In genomic region chr14:57291692-57292647, GRCh38 we compare ENCODE assay signal across 15 cellular contexts. TPM values are rescaled to one million over a fixed set of nuclear protein-coding genes. Genes with fewer than 3 reads are reported as not detected.
DNase-seq lines count a peak whose midpoint lies in the region; ATAC-seq and TF ChIP-seq lines count a peak whose summit lies in the region.
"Had no signal": no experiment of that assay in that cellular context is flagged by ENCODE, and none has a peak within 500 bp of the region (broad histone marks: within the 10 kb centered on the region; RNA-seq: fewer than 3 reads in every experiment).

No MANE protein-coding gene starts in this region.

- no peaks in the 10 kb centered on the region for H3K9me2 ChIP-seq in GM23338 (ENCODE audit: insufficient read depth)

- no peaks in the 10 kb centered on the region for H3K9me3 ChIP-seq in iPS-18a (ENCODE audit: control insufficient read depth, low read depth, low read length)
- H3K9me3 ChIP-seq in neuronal stem cell (replicated peaks in 1 of 2; ENCODE audit: control insufficient read depth in 2 of 2, insufficient read depth in 1 of 2, low read depth in 1 of 2, low read length in 2 of 2), result no peaks in the 10 kb centered on the region

- H3K27me3 Mint-ChIP-seq in GM23338 (ENCODE audit: insufficient read depth, low read depth, poor library complexity), result no peaks in the 10 kb centered on the region
- H3K27me3 Mint-ChIP-seq: B cell had no signal

- H2BK12ac ChIP-seq in neuronal stem cell (ENCODE audit: low read length), result no peak overlapping the region

- H3K4me3 ChIP-seq in GM23338, result no peak overlapping the region
- no peak overlapping the region for H3K4me3 ChIP-seq in iPS-18a (ENCODE audit: low read length)
- no peak overlapping the region for H3K4me3 ChIP-seq in neuronal stem cell (ENCODE audit: low read length in 2 of 2)
- H3K4me3 ChIP-seq: K562 had no signal

- no peak; the same call in 2 of the 3 replicates for ATAC-seq in GM23338
- no peak for ATAC-seq in HG03460 (IDR thresholded peaks at IDR 0.05; ENCODE audit: unreplicated experiment)
- no peak for ATAC-seq in GM21515 (IDR thresholded peaks at IDR 0.05; ENCODE audit: unreplicated experiment)
- ATAC-seq: K562, Right ventricle myocardium inferior had no signal

- no peak overlapping the region for H3K18ac ChIP-seq in neuronal stem cell (ENCODE audit: low read length)

- H3K4me2 ChIP-seq in GM23338, result no peak overlapping the region
- H3K4me2 ChIP-seq in neuronal stem cell (ENCODE audit: insufficient read depth, low read length, poor library complexity, severe bottlenecking), result no peak overlapping the region

- peaks cover 6% of the 10 kb centered on the region; the same call in 2 of the 3 replicates for H3K4me1 Mint-ChIP-seq in GM23338
- H3K4me1 Mint-ChIP-seq: B cell had no signal

- peak overlapping the region; percentile 7; the same call in 1 of the 2 replicates for H3K27ac ChIP-seq in GM23338 (ENCODE audit: low read depth)
- H3K27ac ChIP-seq in iPS-18a (ENCODE audit: low read length), result peak overlapping the region; percentile 30
- peak overlapping the region; percentile 26 for H3K27ac ChIP-seq in neuronal stem cell (replicated peaks; ENCODE audit: low read length)

- H3K79me1 ChIP-seq in neuronal stem cell (ENCODE audit: low read depth, low read length), result no peaks in the 10 kb centered on the region

- H4K8ac ChIP-seq in neuronal stem cell (ENCODE audit: low read depth, low read length), result no peak overlapping the region

- no CpG with 5 or more reads among the region's 6 CpGs for WGBS in neuronal stem cell (ENCODE audit: extremely low coverage in 2 of 2, insufficient read length in 2 of 2, insufficient replicate concordance in 1 of 2), 2 donors

- H2BK120ac ChIP-seq in neuronal stem cell (ENCODE audit: low read depth, low read length), result no peak overlapping the region

- H3K9me3 Mint-ChIP-seq in GM23338, result no peaks in the 10 kb centered on the region

- H2AK5ac ChIP-seq in neuronal stem cell (ENCODE audit: low read depth, low read length), result no peak overlapping the region

- no peak overlapping the region for H2AFZ ChIP-seq in GM23338
- H2AFZ ChIP-seq in neuronal stem cell (ENCODE audit: low read length), result no peak overlapping the region

- H3F3A ChIP-seq in GM23338 (replicated peaks; ENCODE audit: low read depth), result no peaks in the 10 kb centered on the region

- H4K20me1 ChIP-seq in GM23338 (replicated peaks; ENCODE audit: insufficient read depth), result no peaks in the 10 kb centered on the region

- no peaks in the 10 kb centered on the region for H3K79me2 ChIP-seq in GM23338 (replicated peaks; ENCODE audit: insufficient read depth)

- H3K23ac ChIP-seq in neuronal stem cell (ENCODE audit: low read depth, low read length, poor library complexity), result no peak overlapping the region

- H2BK5ac ChIP-seq in neuronal stem cell (ENCODE audit: low read length), result no peak overlapping the region

- H3K4me1 ChIP-seq in GM23338 (ENCODE audit: insufficient read depth), result peaks cover 9% of the 10 kb centered on the region
- H3K4me1 ChIP-seq in iPS-18a (ENCODE audit: control insufficient read depth, low read depth, low read length), result no peaks in the 10 kb centered on the region
- H3K4me1 ChIP-seq in neuronal stem cell (ENCODE audit: control insufficient read depth in 2 of 2, insufficient read depth in 1 of 2, low read depth in 1 of 2, low read length in 2 of 2), result peaks cover 10 to 11% of the 10 kb centered on the region in 2 donors

- H4K91ac ChIP-seq in neuronal stem cell (ENCODE audit: low read depth, low read length, poor library complexity), result no peak overlapping the region

- H3K4me3 Mint-ChIP-seq in GM23338, result no peak overlapping the region
- H3K4me3 Mint-ChIP-seq: B cell had no signal

- DNase-seq in GM23338 (ENCODE audit: low spot score) (no peak), NCI-H82 treated with DMSO at 0.1 percent for 48 hours (lab: John Stamatoyannopoulos, UW; ENCODE audit: unreplicated experiment) (peak; percentile 94), neuronal stem cell (ENCODE audit: low spot score) (peak; percentile 60), T-helper 1 cell (no peak)
- DNase-seq: COR-L47, NCI-H1092 treated with DMSO at 0.1 percent for 48 hours, NCI-H187, NCI-H2227 treated with DMSO at 0.1 percent for 48 hours, SW 1271 had no signal

- H2BK15ac ChIP-seq in neuronal stem cell (ENCODE audit: low read length), result no peak overlapping the region

- H3K36me3 ChIP-seq in GM23338 (ENCODE audit: insufficient read depth) (no peaks in the 10 kb centered on the region), iPS-18a (ENCODE audit: control insufficient read depth, low read depth, low read length) (peaks cover 30% of the 10 kb centered on the region), neuronal stem cell (replicated peaks in 1 of 2; ENCODE audit: control insufficient read depth in 2 of 2, insufficient read depth in 2 of 2, low read length in 2 of 2) (peaks cover 0 to 38% of the 10 kb centered on the region in 2 donors)

- no peak overlapping the region for H3K14ac ChIP-seq in neuronal stem cell (ENCODE audit: low read length)

- TF ChIP-seq CTCF in GM23338 (conservative IDR thresholded peaks at IDR 0.05; ENCODE audit: low read depth in 2 of 2), result no peak

- H3K36me3 Mint-ChIP-seq in GM23338 (ENCODE audit: low read depth), result peaks cover 4% of the 10 kb centered on the region; the same call in 1 of the 3 replicates

- no peak overlapping the region for H3K4ac ChIP-seq in neuronal stem cell (ENCODE audit: low read length)

- H3K9ac ChIP-seq in iPS-18a (ENCODE audit: low read length), result no peak overlapping the region
- no peak overlapping the region for H3K9ac ChIP-seq in neuronal stem cell (ENCODE audit: low read depth, low read length, poor library complexity)

- no peaks in the 10 kb centered on the region for H3K27me3 ChIP-seq in GM23338 (ENCODE audit: insufficient read depth)
- no peaks in the 10 kb centered on the region for H3K27me3 ChIP-seq in iPS-18a (ENCODE audit: control insufficient read depth, insufficient read depth, low read length)
- no peaks in the 10 kb centered on the region for H3K27me3 ChIP-seq in neuronal stem cell (ENCODE audit: control insufficient read depth in 3 of 3, insufficient read depth in 3 of 3, low read depth in 1 of 3, low read length in 3 of 3)

- H3K27ac Mint-ChIP-seq in GM23338, result no peak overlapping the region
- H3K27ac Mint-ChIP-seq: B cell had no signal

TF ChIP-seq in GM23338, 12 proteins besides CTCF, POLR2A, EP300 and RAD21 (continues in another document):
- no peak for TF ChIP-seq REST (IDR thresholded peaks at IDR 0.05; ENCODE audit: unreplicated experiment)
- TF ChIP-seq POLR2AphosphoS5 (IDR thresholded peaks at IDR 0.05; ENCODE audit: low read depth), result no peak
- TF ChIP-seq ZNF114 (CRISPR knock-in tag; IDR thresholded peaks at IDR 0.05), result no peak
- TF ChIP-seq ZNF331 (CRISPR knock-in tag; IDR thresholded peaks at IDR 0.05; ENCODE audit: low read depth), result no peak

RNA-seq across cellular contexts. Expression of gene AP5M1, which starts 23.2 kb away (rescaled TPM):
- total RNA-seq in GM23338 (2014; rRNA removed; shearing (Covaris generic)), result 39.2 and 43.7 TPM in 2 replicates
- 23.5 and 27.2 TPM in 2 replicates for polyA plus RNA-seq in GM23338 (2016; fragmentation: Nextera tagmentation; extraction: Ambion mirVana)
- 21.2 TPM for polyA plus RNA-seq in neuronal stem cell (2013, experiment 1 of 2)
- polyA plus RNA-seq in neuronal stem cell (2013, experiment 2 of 2), result 21.9 TPM

RNA-seq across cellular contexts. Expression of gene EXOC5, which starts 23.3 kb away (rescaled TPM):
- total RNA-seq in GM23338 (2014; rRNA removed; shearing (Covaris generic)), result 55.9 and 69.3 TPM in 2 replicates
- polyA plus RNA-seq in GM23338 (2016; fragmentation: Nextera tagmentation; extraction: Ambion mirVana), result 22.5 and 26.4 TPM in 2 replicates
- polyA plus RNA-seq in neuronal stem cell (2013, experiment 1 of 2), result 62.4 TPM
- 65.2 TPM for polyA plus RNA-seq in neuronal stem cell (2013, experiment 2 of 2)

Comparison
In these comparisons a context has a peak if more than half of its experiments do, and no peak if none do; other contexts are left out.
1. DNase-seq: peak in NCI-H82 treated with DMSO at 0.1 percent for 48 hours (single experiment) and neuronal stem cell (single experiment); none in GM23338 (single experiment) and T-helper 1 cell (0 of 5).
2. Peak in every context shown above with its lines, with median percentiles within 50 percentile points of each other: H3K27ac ChIP-seq.